In the genomic region with DNA sequence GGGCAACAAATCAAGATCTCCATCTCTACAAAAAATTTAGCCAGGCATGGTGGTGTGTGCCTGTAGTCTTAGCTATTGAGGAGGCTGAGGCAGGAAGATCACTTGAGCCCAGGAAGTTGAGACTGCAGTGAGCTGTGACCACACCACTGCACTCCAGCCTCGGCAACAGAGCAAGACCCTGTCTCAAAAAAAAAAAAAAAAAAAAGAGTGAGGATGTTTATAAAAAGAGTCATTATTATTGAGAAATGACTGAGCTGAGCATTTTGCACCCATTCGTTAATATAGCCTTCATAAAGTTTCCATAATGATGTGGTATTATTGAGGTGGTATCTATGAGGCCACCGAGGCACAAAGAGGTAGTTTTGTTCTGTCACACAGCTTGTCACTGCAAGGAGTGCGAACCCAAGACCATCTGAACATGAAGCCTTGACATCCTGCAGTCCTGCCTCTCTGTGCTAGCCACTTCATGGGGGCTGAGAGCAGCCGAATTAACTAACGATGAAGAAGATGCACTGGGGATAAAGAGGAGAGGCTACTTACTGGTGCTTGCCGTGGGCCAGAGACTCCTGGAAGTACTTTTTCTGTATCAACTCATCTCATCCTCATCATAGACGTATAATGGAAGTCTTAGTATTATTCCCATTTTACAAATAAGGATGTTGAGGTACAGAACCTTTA, we compare ENCODE assay signal across 28 cellular contexts.
DNase-seq lines count a peak whose midpoint lies in the region; ATAC-seq and TF ChIP-seq lines count a peak whose summit lies in the region.
"Had no signal": no experiment of that assay in that cellular context is flagged by ENCODE, and none has a peak within 500 bp of the region (broad histone marks: within the 10 kb centered on the region; RNA-seq: fewer than 3 reads in every experiment).

No MANE protein-coding gene starts in this region.

- peak overlapping the region; percentile 73; the same call in 2 of the 3 replicates for H2BK15ac ChIP-seq in IMR-90 (ENCODE audit: low read depth, low read length)

- no peak overlapping the region for H3K23ac ChIP-seq in IMR-90 (ENCODE audit: low read depth, low read length)

- H3K9me1 ChIP-seq in IMR-90 (ENCODE audit: insufficient read depth, low read length): peaks cover 11% of the 10 kb centered on the region

- peaks cover 17% of the 10 kb centered on the region for H3K4me1 ChIP-seq in IMR-90 (ENCODE audit: control insufficient read depth, insufficient read depth, low read length)

- no peaks in the 10 kb centered on the region for H3K9me3 Mint-ChIP-seq in activated naive CD4-positive, alpha-beta T cell treated with anti-CD3 and anti-CD28 coated beads, Interleukin-2, amount 50 U/mL, for 24 hours
- H3K9me3 Mint-ChIP-seq in activated naive CD4-positive, alpha-beta T cell treated with anti-CD3 and anti-CD28 coated beads, Interleukin-2, amount 50 U/mL, for 72 hours: peaks cover 0 to 7% of the 10 kb centered on the region in 2 donors
- H3K9me3 Mint-ChIP-seq in activated naive CD8-positive, alpha-beta T cell (ENCODE audit: low read depth): no peaks in the 10 kb centered on the region
- H3K9me3 Mint-ChIP-seq in stimulated activated naive B cell treated with anti-CD40 and anti-IgM and Interleukin-4, amounts not matched to agents 10 μg/mL and 1 μg/mL and 100 μg/mL, for 72 hours: peaks cover 0 to 2% of the 10 kb centered on the region in 2 donors
- H3K9me3 Mint-ChIP-seq: CD4-positive, alpha-beta memory T cell; effector memory CD8-positive, alpha-beta T cell had no signal

- DNase-seq in activated naive CD4-positive, alpha-beta T cell treated with anti-CD3 and anti-CD28 coated beads, Interleukin-2, amount 50 U/mL, for 72 hours (ENCODE audit: low spot score in 2 of 2): no peak
- DNase-seq in IMR-90 (no peak), NCI-H2029 treated with DMSO at 0.1 percent for 48 hours (lab: John Stamatoyannopoulos, UW) (no peak), NCI-H524 treated with DMSO at 0.1 percent for 48 hours (lab: John Stamatoyannopoulos, UW) (no peak)
- DNase-seq in stimulated activated naive B cell treated with anti-CD40 and anti-IgM and Interleukin-4, amounts not matched to agents 10 μg/mL and 1 μg/mL and 100 μg/mL, for 72 hours: no peak
- no peak for DNase-seq in stimulated activated CD4-positive, alpha-beta T cell treated with anti-CD3 and anti-CD28 coated beads, Interleukin-12 subunit alpha, Interleukin-12 subunit beta, amount 100 ng/mL, for 4 hours
- DNase-seq: activated effector memory CD4-positive, alpha-beta T cell treated with anti-CD3 and anti-CD28 coated beads, Interleukin-2, amount 50 U/mL, for 16 hours; anterior cingulate cortex; CD4-positive, alpha-beta memory T cell; DMS153; effector memory CD8-positive, alpha-beta T cell; foreskin fibroblast; GM23248; Kasumi-1; left colon; mesendoderm; NCI-H1048; NCI-H187 treated with DMSO at 0.1 percent for 48 hours; NCI-H526 treated with DMSO at 0.1 percent for 48 hours; retina; stimulated activated naive CD4-positive, alpha-beta T cell; T-helper 17 cell; thyroid gland had no signal

- H4K5ac ChIP-seq in IMR-90 (ENCODE audit: low read depth, low read length): no peak overlapping the region; the same call in 1 of the 2 replicates

- peaks cover 60% of the 10 kb centered on the region for H3K4me1 Mint-ChIP-seq in activated naive CD4-positive, alpha-beta T cell treated with anti-CD3 and anti-CD28 coated beads, Interleukin-2, amount 50 U/mL, for 24 hours
- H3K4me1 Mint-ChIP-seq in activated naive CD8-positive, alpha-beta T cell (ENCODE audit: low read depth): peaks cover 78% of the 10 kb centered on the region
- H3K4me1 Mint-ChIP-seq in stimulated activated naive B cell treated with anti-CD40 and anti-IgM and Interleukin-4, amounts not matched to agents 10 μg/mL and 1 μg/mL and 100 μg/mL, for 72 hours: peaks cover 51 to 84% of the 10 kb centered on the region in 2 donors

- no peak overlapping the region for H3K27ac ChIP-seq in IMR-90 (ENCODE audit: insufficient read depth, low read length)
- H3K27ac ChIP-seq: cardiac muscle cell, coronary artery, GM23248, thyroid gland had no signal

- H2AFZ ChIP-seq in IMR-90 (replicated peaks; ENCODE audit: low read length, poor library complexity): no peak overlapping the region
- H2AFZ ChIP-seq: GM23248 had no signal

- no peaks in the 10 kb centered on the region for H3K27me3 Mint-ChIP-seq in activated naive CD4-positive, alpha-beta T cell treated with anti-CD3 and anti-CD28 coated beads, Interleukin-2, amount 50 U/mL, for 24 hours
- no peaks in the 10 kb centered on the region for H3K27me3 Mint-ChIP-seq in activated naive CD8-positive, alpha-beta T cell
- H3K27me3 Mint-ChIP-seq in stimulated activated naive B cell treated with anti-CD40 and anti-IgM and Interleukin-4, amounts not matched to agents 10 μg/mL and 1 μg/mL and 100 μg/mL, for 72 hours: no peaks in the 10 kb centered on the region
- H3K27me3 Mint-ChIP-seq: CD4-positive, alpha-beta memory T cell; effector memory CD8-positive, alpha-beta T cell; T-helper 17 cell had no signal

- H3K9ac ChIP-seq in IMR-90 (ENCODE audit: low read depth, low read length): no peak overlapping the region
- H3K9ac ChIP-seq: GM23248 had no signal

- H3K36me3 Mint-ChIP-seq in activated naive CD4-positive, alpha-beta T cell treated with anti-CD3 and anti-CD28 coated beads, Interleukin-2, amount 50 U/mL, for 24 hours: no peaks in the 10 kb centered on the region
- peaks cover 0 to 19% of the 10 kb centered on the region in 2 donors for H3K36me3 Mint-ChIP-seq in activated naive CD4-positive, alpha-beta T cell treated with anti-CD3 and anti-CD28 coated beads, Interleukin-2, amount 50 U/mL, for 72 hours
- H3K36me3 Mint-ChIP-seq in activated naive CD8-positive, alpha-beta T cell: peaks cover 4% of the 10 kb centered on the region
- no peaks in the 10 kb centered on the region for H3K36me3 Mint-ChIP-seq in stimulated activated naive B cell treated with anti-CD40 and anti-IgM and Interleukin-4, amounts not matched to agents 10 μg/mL and 1 μg/mL and 100 μg/mL, for 72 hours
- H3K36me3 Mint-ChIP-seq: CD4-positive, alpha-beta memory T cell had no signal

- no peak overlapping the region for H3K4me2 ChIP-seq in IMR-90 (ENCODE audit: low read depth, low read length)
- H3K4me2 ChIP-seq: smooth muscle cell had no signal

- CTCF ChIA-PET in IMR-90 (lab: Yijun Ruan, JAX): interaction anchor here (0.6 kb wide), 3 partner anchors 8 to 78 kb away, joined by 3 read pairs; no protein-coding TSS in a partner anchor

- H2BK5ac ChIP-seq in IMR-90 (ENCODE audit: low read depth, low read length, poor library complexity, severe bottlenecking): peak overlapping the region; percentile 11

- peak overlapping the region; percentile 14 to 43; a peak in 1 of 4 replicates for H4K8ac ChIP-seq in IMR-90 (ENCODE audit: low read depth in 2 of 2, low read length in 2 of 2)

- H4K91ac ChIP-seq in IMR-90 (ENCODE audit: insufficient read depth, low read depth, low read length): peak overlapping the region; percentile 54; the same call in 1 of the 2 replicates

- H3K4me3 Mint-ChIP-seq in activated naive CD4-positive, alpha-beta T cell treated with anti-CD3 and anti-CD28 coated beads, Interleukin-2, amount 50 U/mL, for 24 hours: no peak overlapping the region
- H3K4me3 Mint-ChIP-seq in activated naive CD8-positive, alpha-beta T cell: peak overlapping the region; percentile 52
- peak overlapping the region; percentile 36 to 41 for H3K4me3 Mint-ChIP-seq in stimulated activated naive B cell treated with anti-CD40 and anti-IgM and Interleukin-4, amounts not matched to agents 10 μg/mL and 1 μg/mL and 100 μg/mL, for 72 hours
- H3K4me3 Mint-ChIP-seq: CD4-positive, alpha-beta memory T cell; T-helper 17 cell had no signal

- intact Hi-C loops in IMR-90 (cut with micrococcal nuclease): no loop called here

- H3K27ac Mint-ChIP-seq in activated naive CD4-positive, alpha-beta T cell treated with anti-CD3 and anti-CD28 coated beads, Interleukin-2, amount 50 U/mL, for 24 hours: peak overlapping the region; percentile 27
- H3K27ac Mint-ChIP-seq in activated naive CD4-positive, alpha-beta T cell treated with anti-CD3 and anti-CD28 coated beads, Interleukin-2, amount 50 U/mL, for 72 hours: peak overlapping the region in 1 of 2 donors; percentile 76
- H3K27ac Mint-ChIP-seq in activated naive CD8-positive, alpha-beta T cell: peak overlapping the region; percentile 98
- peak overlapping the region; percentile 94 for H3K27ac Mint-ChIP-seq in stimulated activated naive B cell treated with anti-CD40 and anti-IgM and Interleukin-4, amounts not matched to agents 10 μg/mL and 1 μg/mL and 100 μg/mL, for 72 hours
- H3K27ac Mint-ChIP-seq: T-helper 17 cell had no signal

- in situ Hi-C loops in IMR-90 (cut with MboI; ENCODE audit: low sequenced_read_pairs): no loop called here

- TF ChIP-seq CTCF in IMR-90 (conservative IDR thresholded peaks at IDR 0.05; ENCODE audit: low read depth, low read length): no peak

- H2AK5ac ChIP-seq in IMR-90 (ENCODE audit: low read depth, low read length): peak overlapping the region; percentile 96

- WGBS in IMR-90 (ENCODE audit: extremely low coverage in 2 of 2, insufficient read length in 1 of 2), 2 experiments: 100% methylated on average over 1 of the region's 8 CpGs; no CpG with 5 or more reads in 1 of the 2 experiments

- no TSS peak for BruUV-seq in IMR-90 (replicated peaks; lab: Mats Ljungman, UMichigan)

- peaks cover 9% of the 10 kb centered on the region; the same call in 1 of the 2 replicates for H3K9me3 ChIP-seq in IMR-90 (ENCODE audit: control insufficient read depth, insufficient read depth, low read length)
- H3K9me3 ChIP-seq: thyroid gland had no signal

- no peak overlapping the region for H3K4me3 ChIP-seq in IMR-90 (ENCODE audit: insufficient read depth, low read depth, low read length)
- H3K4me3 ChIP-seq: cardiac muscle cell, coronary artery, GM23248, smooth muscle cell, thyroid gland had no signal

- no peak overlapping the region; the same call in 1 of the 2 replicates for H3K14ac ChIP-seq in IMR-90 (replicated peaks; ENCODE audit: low read depth, low read length)

- H3K36me3 ChIP-seq in IMR-90 (ENCODE audit: control insufficient read depth, insufficient read depth, low read length): no peaks in the 10 kb centered on the region
- H3K36me3 ChIP-seq: cardiac muscle cell, thyroid gland had no signal

- peak overlapping the region; percentile 61; the same call in 1 of the 2 replicates for H2BK120ac ChIP-seq in IMR-90 (ENCODE audit: low read depth, low read length)

- H2BK20ac ChIP-seq in IMR-90 (ENCODE audit: low read depth, low read length): peak overlapping the region; percentile 46; the same call in 1 of the 2 replicates

- H3K18ac ChIP-seq in IMR-90 (ENCODE audit: low read depth, low read length): peak overlapping the region; percentile 46; the same call in 1 of the 2 replicates

- ATAC-seq in activated naive CD4-positive, alpha-beta T cell treated with anti-CD3 and anti-CD28 coated beads, Interleukin-2, amount 50 U/mL, for 72 hours: no peak
- no peak for ATAC-seq in IMR-90 (ENCODE audit: low read depth)
- ATAC-seq in stimulated activated naive B cell treated with anti-CD40 and anti-IgM and Interleukin-4, amounts not matched to agents 10 μg/mL and 1 μg/mL and 100 μg/mL, for 72 hours (replicated peaks): no peak
- ATAC-seq: effector memory CD8-positive, alpha-beta T cell; left colon; T-helper 17 cell had no signal

- H2AK9ac ChIP-seq in IMR-90 (replicated peaks; ENCODE audit: low read depth, low read length, poor library complexity): no peak overlapping the region

- H3K27me3 ChIP-seq in IMR-90 (ENCODE audit: control insufficient read depth, insufficient read depth, low read length): no peaks in the 10 kb centered on the region
- H3K27me3 ChIP-seq: cardiac muscle cell, thyroid gland had no signal

- H3K56ac ChIP-seq in IMR-90 (ENCODE audit: extremely low read depth, insufficient read depth, low read length): no peak overlapping the region

- TF ChIP-seq POLR2A in IMR-90 (IDR thresholded peaks at IDR 0.05; ENCODE audit: low read depth, low read length): no peak

- dilution Hi-C loops in IMR-90 (cut with HindIII; ENCODE audit: low sequenced_read_pairs, unreplicated experiment): no loop called here

- H3K4ac ChIP-seq in IMR-90 (ENCODE audit: low read depth, low read length): peak overlapping the region; percentile 31; the same call in 1 of the 2 replicates

- POLR2A ChIA-PET in IMR-90 (lab: Charles Lee; ENCODE audit: unreplicated experiment): no interaction called here

- H4K20me1 ChIP-seq in IMR-90 (ENCODE audit: insufficient read depth, low read length): no peaks in the 10 kb centered on the region

- TF ChIP-seq RAD21 in IMR-90 (IDR thresholded peaks at IDR 0.05; ENCODE audit: low read length): no peak

- H3K79me1 ChIP-seq in IMR-90 (ENCODE audit: low read depth in 1 of 2, low read length in 2 of 2): no peaks in the 10 kb centered on the region; a peak in 1 of 4 replicates
